ENCODE assay signal across 9 cellular contexts in genomic region chr18:24426073-24426397, GRCh38. TPM values are rescaled to one million over a fixed set of nuclear protein-coding genes. Genes with fewer than 3 reads are reported as not detected.
DNase-seq lines count a peak whose midpoint lies in the region; ATAC-seq lines count a peak whose summit lies in the region.
"Had no signal": no experiment of that assay in that cellular context is flagged by ENCODE, and none has a peak within 500 bp of the region (broad histone marks: within the 10 kb centered on the region; RNA-seq: fewer than 3 reads in every experiment).

No MANE protein-coding gene starts in this region.

- H3K4me1 ChIP-seq in HAP-1 (peaks cover 13% of the 10 kb centered on the region), iPS-15b (ENCODE audit: control insufficient read depth, insufficient read depth, low read length) (peaks cover 11% of the 10 kb centered on the region)

- peak overlapping the region in 20 of 21 experiments; percentile 52 to 93 (median 83) for H3K27ac ChIP-seq in skin epidermis

- H3K4me1 Mint-ChIP-seq in activated T-helper 1 cell treated with anti-CD3 and anti-CD28 coated beads, Interleukin-12 subunit alpha, Interleukin-12 subunit beta, Interleukin-2, Interleukin-4 antibody, amounts not matched to agents 30 ng/mL and 10 ng/mL and 1 ng/mL, durations not matched to agents 14 hours and 24 hours and 36 hours (ENCODE audit: low read depth), result peaks cover 27% of the 10 kb centered on the region

- H3K27me3 ChIP-seq in HAP-1 (ENCODE audit: low read depth), result no peaks in the 10 kb centered on the region
- H3K27me3 ChIP-seq in iPS-15b (ENCODE audit: control insufficient read depth, insufficient read depth, low read length), result peaks cover 3% of the 10 kb centered on the region

- H3K36me3 ChIP-seq in HAP-1 (replicated peaks) (peaks cover 11% of the 10 kb centered on the region), iPS-15b (ENCODE audit: control insufficient read depth, insufficient read depth, low read length) (peaks cover 4% of the 10 kb centered on the region)

- in situ Hi-C loops in HAP-1 (cut with MboI; ENCODE audit: low sequenced_read_pairs), result no loop called here

- intact Hi-C loops in activated T-helper 1 cell treated with anti-CD3 and anti-CD28 coated beads, Interleukin-12 subunit alpha, Interleukin-12 subunit beta, Interleukin-2, Interleukin-4 antibody, amounts not matched to agents 30 ng/mL and 10 ng/mL and 1 ng/mL, durations not matched to agents 14 hours and 24 hours and 36 hours (cut with micrococcal nuclease), result loop anchor here (5.0 kb wide), 1 partner anchor 974 kb away; the partner anchor contains the start of gene RIOK3

- H3K27ac Mint-ChIP-seq in activated T-helper 1 cell treated with anti-CD3 and anti-CD28 coated beads, Interleukin-12 subunit alpha, Interleukin-12 subunit beta, Interleukin-2, Interleukin-4 antibody, amounts not matched to agents 30 ng/mL and 10 ng/mL and 1 ng/mL, durations not matched to agents 14 hours and 24 hours and 36 hours, result peak overlapping the region; percentile 20

- H3K9me3 Mint-ChIP-seq in activated T-helper 1 cell treated with anti-CD3 and anti-CD28 coated beads, Interleukin-12 subunit alpha, Interleukin-12 subunit beta, Interleukin-2, Interleukin-4 antibody, amounts not matched to agents 30 ng/mL and 10 ng/mL and 1 ng/mL, durations not matched to agents 14 hours and 24 hours and 36 hours, result peaks cover 14% of the 10 kb centered on the region

- no peak for DNase-seq in HAP-1 (ENCODE audit: low spot score in 2 of 2)
- DNase-seq in activated T-helper 1 cell treated with anti-CD3 and anti-CD28 coated beads, Interleukin-12 subunit alpha, Interleukin-12 subunit beta, Interleukin-2, Interleukin-4 antibody, amounts not matched to agents 30 ng/mL and 10 ng/mL and 1 ng/mL, durations not matched to agents 14 hours and 24 hours and 36 hours (ENCODE audit: low spot score), result no peak
- DNase-seq in DMS 273 (lab: John Stamatoyannopoulos, UW; ENCODE audit: unreplicated experiment), result no peak
- DNase-seq in LoVo (ENCODE audit: low spot score), result no peak

- H3K9ac ChIP-seq in iPS-15b (ENCODE audit: low read depth, low read length), result peak overlapping the region; percentile 67

- H3K4me3 ChIP-seq in HAP-1 (peak overlapping the region; percentile 69), iPS-15b (ENCODE audit: low read depth, low read length) (peak overlapping the region; percentile 93), skin epidermis (peak overlapping the region; percentile 64 to 82 (median 78))

- H3K4me3 Mint-ChIP-seq in activated T-helper 1 cell treated with anti-CD3 and anti-CD28 coated beads, Interleukin-12 subunit alpha, Interleukin-12 subunit beta, Interleukin-2, Interleukin-4 antibody, amounts not matched to agents 30 ng/mL and 10 ng/mL and 1 ng/mL, durations not matched to agents 14 hours and 24 hours and 36 hours, result peak overlapping the region; percentile 78

- H3K9me3 ChIP-seq in HAP-1, result peaks cover 3% of the 10 kb centered on the region; the same call in 1 of the 2 replicates
- no peaks in the 10 kb centered on the region for H3K9me3 ChIP-seq in iPS-15b (ENCODE audit: control insufficient read depth, insufficient read depth, low read length)

- no peak for ATAC-seq in HG03342 (IDR thresholded peaks at IDR 0.05; ENCODE audit: unreplicated experiment)
- ATAC-seq in GM21390 (IDR thresholded peaks at IDR 0.05; ENCODE audit: unreplicated experiment), result no peak

- peaks cover 24% of the 10 kb centered on the region for H3K27me3 Mint-ChIP-seq in activated T-helper 1 cell treated with anti-CD3 and anti-CD28 coated beads, Interleukin-12 subunit alpha, Interleukin-12 subunit beta, Interleukin-2, Interleukin-4 antibody, amounts not matched to agents 30 ng/mL and 10 ng/mL and 1 ng/mL, durations not matched to agents 14 hours and 24 hours and 36 hours (ENCODE audit: insufficient read depth)

- H3K36me3 Mint-ChIP-seq in activated T-helper 1 cell treated with anti-CD3 and anti-CD28 coated beads, Interleukin-12 subunit alpha, Interleukin-12 subunit beta, Interleukin-2, Interleukin-4 antibody, amounts not matched to agents 30 ng/mL and 10 ng/mL and 1 ng/mL, durations not matched to agents 14 hours and 24 hours and 36 hours (ENCODE audit: low read depth), result peaks cover 20% of the 10 kb centered on the region

RNA-seq across cellular contexts. Expression of gene IMPACT, which starts 0.4 kb away (rescaled TPM):
- 9.5 and 11.8 TPM in 2 replicates for total RNA-seq in activated T-helper 1 cell treated with anti-CD3 and anti-CD28 coated beads, Interleukin-12 subunit alpha, Interleukin-12 subunit beta, Interleukin-2, Interleukin-4 antibody, amounts not matched to agents 30 ng/mL and 10 ng/mL and 1 ng/mL, durations not matched to agents 14 hours and 24 hours and 36 hours

RNA-seq across cellular contexts. Expression of gene OSBPL1A, which starts 28.4 kb away (rescaled TPM):
- total RNA-seq in activated T-helper 1 cell treated with anti-CD3 and anti-CD28 coated beads, Interleukin-12 subunit alpha, Interleukin-12 subunit beta, Interleukin-2, Interleukin-4 antibody, amounts not matched to agents 30 ng/mL and 10 ng/mL and 1 ng/mL, durations not matched to agents 14 hours and 24 hours and 36 hours, result 2.2 and 2.5 TPM in 2 replicates

RNA-seq across cellular contexts. Expression of gene HRH4, which starts 34.4 kb away (rescaled TPM):
- 1.7 and 1.9 TPM in 2 replicates for total RNA-seq in activated T-helper 1 cell treated with anti-CD3 and anti-CD28 coated beads, Interleukin-12 subunit alpha, Interleukin-12 subunit beta, Interleukin-2, Interleukin-4 antibody, amounts not matched to agents 30 ng/mL and 10 ng/mL and 1 ng/mL, durations not matched to agents 14 hours and 24 hours and 36 hours
- total RNA-seq: lung microvascular endothelial cell had no signal
